ENCODE assay signal across 28 cellular contexts in the genomic region with DNA sequence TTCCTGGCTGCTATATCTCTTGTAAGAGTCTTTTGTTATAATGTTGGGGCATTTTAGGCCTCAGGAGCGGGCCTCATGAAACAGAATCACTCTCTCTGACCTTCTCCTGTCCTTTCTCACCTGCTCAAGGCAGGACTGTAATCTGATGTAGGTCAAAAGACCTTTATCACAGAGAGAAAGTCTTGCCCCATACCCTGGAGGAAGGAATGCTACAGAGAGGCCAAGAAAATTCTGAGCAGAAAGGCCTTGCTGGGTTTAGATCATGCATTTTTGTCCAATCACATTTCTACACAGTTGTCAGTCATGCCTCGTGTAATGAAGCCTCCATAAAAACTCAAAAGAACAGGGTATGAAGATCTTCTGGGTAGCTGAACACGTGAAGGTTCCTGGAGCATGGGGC.
"Had no signal": no experiment of that assay in that cellular context is flagged by ENCODE, and none has a peak within 500 bp of the region (broad histone marks: within the 10 kb centered on the region; RNA-seq: fewer than 3 reads in every experiment).

No MANE protein-coding gene starts in this region.

- H3K4me3 Mint-ChIP-seq: dendritic cell treated with granulocyte-macrophage colony-stimulating factor and Interleukin-4, amounts not matched to agents 40 ng/mL and 50 ng/mL, for 4 days; effector memory CD8-positive, alpha-beta T cell had no signal

- H3K27ac ChIP-seq: colonic mucosa, coronary artery, dorsolateral prefrontal cortex, epithelial cell of prostate, esophagus muscularis mucosa, esophagus squamous epithelium, foreskin keratinocyte, gastrocnemius medialis, gastroesophageal sphincter, heart left ventricle, heart right ventricle had no signal

- H3K9me3 Mint-ChIP-seq: dendritic cell treated with granulocyte-macrophage colony-stimulating factor and Interleukin-4, amounts not matched to agents 40 ng/mL and 50 ng/mL, for 4 days; effector memory CD8-positive, alpha-beta T cell had no signal

- ATAC-seq: effector memory CD8-positive, alpha-beta T cell; esophagus mucosa; foreskin keratinocyte; gastrocnemius medialis; gastroesophageal sphincter; heart left ventricle had no signal

- H3K4me3 ChIP-seq: colonic mucosa, coronary artery, dorsolateral prefrontal cortex, esophagus muscularis mucosa, esophagus squamous epithelium, gastrocnemius medialis, gastroesophageal sphincter, heart left ventricle, heart right ventricle had no signal

- H3K27ac Mint-ChIP-seq: dendritic cell treated with granulocyte-macrophage colony-stimulating factor and Interleukin-4, amounts not matched to agents 40 ng/mL and 50 ng/mL, for 4 days; effector memory CD8-positive, alpha-beta T cell had no signal

- H3K9me3 ChIP-seq: colonic mucosa, esophagus muscularis mucosa, esophagus squamous epithelium, gastrocnemius medialis, gastroesophageal sphincter, heart left ventricle, heart right ventricle had no signal

- H3K27me3 ChIP-seq: colonic mucosa, dorsolateral prefrontal cortex, esophagus squamous epithelium, gastrocnemius medialis had no signal

- H3K4me1 ChIP-seq: colonic mucosa, esophagus muscularis mucosa, esophagus squamous epithelium, foreskin keratinocyte, gastrocnemius medialis, gastroesophageal sphincter had no signal

- FAIRE-seq: colon, endometrium, endothelial cell of umbilical vein, frontal cortex had no signal

- DNase-seq: colonic mucosa; cortex of kidney; dermis blood vessel endothelial cell; dorsolateral prefrontal cortex; effector CD4-positive, alpha-beta T cell; effector CD8-positive, alpha-beta T cell; effector memory CD4-positive, alpha-beta T cell; effector memory CD8-positive, alpha-beta T cell; erythroblast; esophagus squamous epithelium; foreskin fibroblast; foreskin keratinocyte; foreskin melanocyte; gastrocnemius medialis; glutamatergic neuron; head of caudate nucleus; heart left ventricle; heart right ventricle had no signal

- H3K36me3 ChIP-seq: colonic mucosa, esophagus muscularis mucosa, esophagus squamous epithelium, gastrocnemius medialis, gastroesophageal sphincter, heart left ventricle, heart right ventricle had no signal
